Comparison of ENCODE assay signal across 9 cellular contexts in the genomic region with DNA sequence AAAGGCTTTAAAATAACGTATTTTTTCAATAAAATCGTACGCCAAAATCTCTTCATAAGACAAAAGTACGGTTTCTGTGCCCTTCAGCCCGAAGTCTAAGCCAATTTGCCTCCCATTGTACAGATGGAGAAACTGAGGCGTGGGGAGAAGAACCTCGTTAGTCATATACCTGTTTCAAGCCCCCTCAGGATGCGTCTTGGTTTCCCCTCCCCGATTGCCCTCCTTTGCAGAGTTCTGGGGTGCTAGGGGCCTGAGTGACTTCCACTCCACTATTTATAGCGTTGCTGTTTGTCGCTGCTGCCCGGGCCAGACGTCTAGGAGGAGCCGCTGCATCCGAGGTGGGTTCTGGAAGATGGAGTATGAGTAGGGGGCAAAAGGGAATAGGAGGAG. TPM values are rescaled to one million over a fixed set of nuclear protein-coding genes. Genes with fewer than 3 reads are reported as not detected.
DNase-seq lines count a peak whose midpoint lies in the region; TF ChIP-seq lines count a peak whose summit lies in the region.
"Had no signal": no experiment of that assay in that cellular context is flagged by ENCODE, and none has a peak within 500 bp of the region (broad histone marks: within the 10 kb centered on the region; RNA-seq: fewer than 3 reads in every experiment).

No MANE protein-coding gene starts in this region.

- WGBS in HUES64, result 17% methylated on average over 12 of the region's 15 CpGs
- 5 to 9% (median 7%) methylated on average over 15 of the region's 15 CpGs for WGBS in ovary, 3 donors

- H3K27ac ChIP-seq in HUES64 (ENCODE audit: low read depth, low read length), result no peak overlapping the region
- peak overlapping the region in 1 of 2 donors; percentile 59 for H3K27ac ChIP-seq in ovary
- H3K27ac ChIP-seq: brain microvascular endothelial cell had no signal

- H3K4me1 ChIP-seq in HUES64 (ENCODE audit: insufficient read depth, low read length) (peaks cover 32% of the 10 kb centered on the region), ovary (ENCODE audit: insufficient read depth) (peaks cover 4% of the 10 kb centered on the region)

- H3K4me3 ChIP-seq in HUES64 (ENCODE audit: low read length) (peak overlapping the region; percentile 73; the same call in 1 of the 2 replicates), ovary (peak overlapping the region; percentile 38)

- no peak for TF ChIP-seq POLR2A in ovary (IDR thresholded peaks at IDR 0.05)

- intact Hi-C loops in ovary (cut with DNase I), result loop anchor here (5.0 to 10.0 kb wide), 4 partner anchors 64 to 294 kb away; a partner anchor contains a TSS

- no peaks in the 10 kb centered on the region for H3K9me3 ChIP-seq in HUES64 (ENCODE audit: insufficient read depth, low read depth, low read length)
- H3K9me3 ChIP-seq in ovary, result no peaks in the 10 kb centered on the region

- TF ChIP-seq CTCF in ovary (IDR thresholded peaks at IDR 0.05), result no peak

- H3K27me3 ChIP-seq in HUES64 (ENCODE audit: insufficient read depth, low read length) (peaks cover 63% of the 10 kb centered on the region), ovary (no peaks in the 10 kb centered on the region)
- H3K27me3 ChIP-seq: brain microvascular endothelial cell had no signal

- no peak overlapping the region for H3K9ac ChIP-seq in HUES64 (ENCODE audit: low read depth, low read length)

- H3K36me3 ChIP-seq in HUES64 (ENCODE audit: insufficient read depth, low read length), result no peaks in the 10 kb centered on the region
- H3K36me3 ChIP-seq in ovary, result no peaks in the 10 kb centered on the region
- H3K36me3 ChIP-seq: brain microvascular endothelial cell had no signal

- TF ChIP-seq EP300 in ovary (IDR thresholded peaks at IDR 0.05), result no peak

- peak; percentile 65 for DNase-seq in activated CD8-positive, alpha-beta memory T cell treated with anti-CD3 and anti-CD28 coated beads for 24 hours
- no peak for DNase-seq in activated CD8-positive, alpha-beta memory T cell treated with anti-CD3 and anti-CD28 coated beads, Interleukin-2, amount 50 U/mL, for 48 hours
- DNase-seq in ecto neural progenitor cell (ENCODE audit: low spot score) (peak; percentile 52), ovary (peak in 1 of 5 donors; percentile 43), ureter (ENCODE audit: low spot score) (no peak), NCI-H187 treated with DMSO at 0.1 percent for 48 hours (lab: John Stamatoyannopoulos, UW) (no peak), SIG-M5 treated with dmso at 0.1 percent for 504 hours (lab: John Stamatoyannopoulos, UW; ENCODE audit: unreplicated experiment) (no peak)

RNA-seq across cellular contexts. Expression of a gene that starts 2.3 kb away (rescaled TPM):
- polyA plus RNA-seq in HUES64 (2013, experiment 1 of 2), result 46.5 TPM
- 64.4 TPM for polyA plus RNA-seq in HUES64 (2013, experiment 2 of 2)
- total RNA-seq in ovary (100 to 1,000 TPM; 214 to 840 (median 547) TPM), ureter (239 TPM)
- 100 to 1,000 TPM; 152 to 488 TPM for polyA plus RNA-seq in ovary

RNA-seq across cellular contexts. Expression of a gene that starts 22.2 kb away (rescaled TPM):
- polyA plus RNA-seq in HUES64 (2013, experiment 1 of 2), result 48.2 TPM
- polyA plus RNA-seq in HUES64 (2013, experiment 2 of 2), result 72.7 TPM
- total RNA-seq in ovary (10 to 100 TPM; 23.4 to 48.7 (median 33.8) TPM), ureter (61.2 TPM)
- 10 to 100 TPM; 16.3 to 34.8 TPM for polyA plus RNA-seq in ovary

Comparison
In these comparisons a context has a peak if more than half of its experiments do, and no peak if none do; other contexts are left out.
1. DNase-seq: peak in activated CD8-positive, alpha-beta memory T cell treated with anti-CD3 and anti-CD28 coated beads for 24 hours (single experiment) and ecto neural progenitor cell (single experiment); none in activated CD8-positive, alpha-beta memory T cell treated with anti-CD3 and anti-CD28 coated beads, Interleukin-2, amount 50 U/mL, for 48 hours (single experiment), ureter (single experiment), NCI-H187 treated with DMSO at 0.1 percent for 48 hours (single experiment) and SIG-M5 treated with dmso at 0.1 percent for 504 hours (single experiment).